11 cellular contexts compared by ENCODE assay signal in genomic region chr2:74204436-74204835, GRCh38. TPM values are rescaled to one million over a fixed set of nuclear protein-coding genes. Genes with fewer than 3 reads are reported as not detected.
DNase-seq lines count a peak whose midpoint lies in the region; ATAC-seq and TF ChIP-seq lines count a peak whose summit lies in the region.
"Had no signal": no experiment of that assay in that cellular context is flagged by ENCODE, and none has a peak within 500 bp of the region (broad histone marks: within the 10 kb centered on the region; RNA-seq: fewer than 3 reads in every experiment).

No MANE protein-coding gene starts in this region.

- peaks cover 99% of the 10 kb centered on the region for H3K79me2 ChIP-seq in mammary epithelial cell (ENCODE audit: insufficient read depth, low read length)

- no peaks in the 10 kb centered on the region for H3K9me3 ChIP-seq in mammary epithelial cell (replicated peaks; ENCODE audit: insufficient read depth, low read length)
- H3K9me3 ChIP-seq in T-helper 17 cell (ENCODE audit: control insufficient read depth, low read length, poor library complexity, severe bottlenecking) = no peaks in the 10 kb centered on the region

- peaks cover 27% of the 10 kb centered on the region for H3K36me3 ChIP-seq in mammary epithelial cell (ENCODE audit: insufficient read depth, low read length)

- intact Hi-C loops in MCF 10A (cut with micrococcal nuclease) = no loop called here
- intact Hi-C loops in mammary epithelial cell (cut with micrococcal nuclease) = no loop called here

- H3K27me3 ChIP-seq in mammary epithelial cell (ENCODE audit: insufficient read depth, low read length) = no peaks in the 10 kb centered on the region

- TF ChIP-seq CTCF in MCF 10A (IDR thresholded peaks at IDR 0.05; ENCODE audit: unreplicated experiment) = no peak
- TF ChIP-seq CTCF in mammary epithelial cell (conservative IDR thresholded peaks at IDR 0.05 in 1 of 2, IDR thresholded peaks at IDR 0.05 in 1 of 2; ENCODE audit: extremely low read depth in 1 of 2, insufficient read depth in 1 of 2, low read depth in 1 of 2, low read length in 2 of 2) = no peak
- no peak for TF ChIP-seq CTCF in type B pancreatic cell (conservative IDR thresholded peaks at IDR 0.05)

- peaks cover 75% of the 10 kb centered on the region for H3K36me3 Mint-ChIP-seq in MCF 10A (ENCODE audit: insufficient read depth, unreplicated experiment)
- no peaks in the 10 kb centered on the region for H3K36me3 Mint-ChIP-seq in T-helper 17 cell (ENCODE audit: low read depth)
- peaks cover 14% of the 10 kb centered on the region for H3K36me3 Mint-ChIP-seq in type B pancreatic cell
- H3K36me3 Mint-ChIP-seq in stimulated activated naive B cell treated with anti-CD40 and anti-IgM and Interleukin-4, amounts not matched to agents 10 μg/mL and 1 μg/mL and 100 μg/mL, for 72 hours = peaks cover 37 to 58% of the 10 kb centered on the region in 2 donors

- no peak overlapping the region for H2AFZ ChIP-seq in mammary epithelial cell (ENCODE audit: low read depth, low read length)

- BruUV-seq in MCF 10A (replicated peaks; lab: Mats Ljungman, UMichigan) = no TSS peak
- BruUV-seq in mammary epithelial cell (replicated peaks; lab: Mats Ljungman, UMichigan) = no TSS peak

- CTCF ChIA-PET in MCF 10A (lab: Yijun Ruan, JAX) (interaction anchor here (0.6 to 1.9 kb wide), 2 partner anchors 25 to 130 kb away, joined by 3 to 7 read pairs; no protein-coding TSS in a partner anchor), mammary epithelial cell (lab: Charles Lee; ENCODE audit: low non-redundant PET) (no interaction called here)

- no peak for ATAC-seq in T-helper 17 cell
- ATAC-seq in stimulated activated naive B cell treated with anti-CD40 and anti-IgM and Interleukin-4, amounts not matched to agents 10 μg/mL and 1 μg/mL and 100 μg/mL, for 72 hours (replicated peaks) = no peak

- no peak for DNase-seq in MCF 10A (ENCODE audit: unreplicated experiment)
- no peak for DNase-seq in mammary epithelial cell
- no peak for DNase-seq in T-helper 17 cell
- no peak for DNase-seq in epithelial cell of prostate (ENCODE audit: low read depth, low spot score)
- DNase-seq in type B pancreatic cell (ENCODE audit: extremely low spot score, unreplicated experiment) = no peak
- no peak for DNase-seq in DMS 273 treated with DMSO at 0.1 percent for 48 hours (lab: John Stamatoyannopoulos, UW)
- DNase-seq in stimulated activated naive B cell treated with anti-CD40 and anti-IgM and Interleukin-4, amounts not matched to agents 10 μg/mL and 1 μg/mL and 100 μg/mL, for 72 hours = no peak
- no peak for DNase-seq in NCI-H2029 treated with DMSO at 0.1 percent for 48 hours (lab: John Stamatoyannopoulos, UW)
- DNase-seq: AML-193, nephron progenitor cell, PC-3 had no signal

- POLR2A ChIA-PET in MCF 10A (lab: Yijun Ruan, JAX) = interaction anchor here (1.1 to 3.0 kb wide), 6 partner anchors 12 to 238 kb away, joined by 3 to 40 read pairs (median 5); partner anchors contain the start of gene MOB1A

- H3K27ac ChIP-seq in mammary epithelial cell (ENCODE audit: insufficient read depth, low read depth, low read length) = no peak overlapping the region
- peak overlapping the region; percentile 55 for H3K27ac ChIP-seq in epithelial cell of prostate

- peaks cover 32% of the 10 kb centered on the region for H3K4me1 ChIP-seq in mammary epithelial cell (ENCODE audit: insufficient read depth, low read length)

- H3K4me3 Mint-ChIP-seq in MCF 10A (ENCODE audit: unreplicated experiment) (peak overlapping the region; percentile 41), T-helper 17 cell (no peak overlapping the region), type B pancreatic cell (peak overlapping the region; percentile 21)
- H3K4me3 Mint-ChIP-seq in stimulated activated naive B cell treated with anti-CD40 and anti-IgM and Interleukin-4, amounts not matched to agents 10 μg/mL and 1 μg/mL and 100 μg/mL, for 72 hours = peak overlapping the region in 1 of 2 donors; percentile 16
- H3K4me3 Mint-ChIP-seq: nephron progenitor cell had no signal

- H3K27ac Mint-ChIP-seq in MCF 10A (ENCODE audit: low read depth, unreplicated experiment) = peak overlapping the region; percentile 75
- peak overlapping the region; percentile 95 for H3K27ac Mint-ChIP-seq in T-helper 17 cell
- H3K27ac Mint-ChIP-seq in type B pancreatic cell = peak overlapping the region; percentile 46
- no peak overlapping the region for H3K27ac Mint-ChIP-seq in stimulated activated naive B cell treated with anti-CD40 and anti-IgM and Interleukin-4, amounts not matched to agents 10 μg/mL and 1 μg/mL and 100 μg/mL, for 72 hours

- dilution Hi-C loops in mammary epithelial cell (cut with HindIII; ENCODE audit: low sequenced_read_pairs) = no loop called here

- H3K9me3 Mint-ChIP-seq in MCF 10A (ENCODE audit: unreplicated experiment) = no peaks in the 10 kb centered on the region
- no peaks in the 10 kb centered on the region for H3K9me3 Mint-ChIP-seq in type B pancreatic cell
- no peaks in the 10 kb centered on the region for H3K9me3 Mint-ChIP-seq in stimulated activated naive B cell treated with anti-CD40 and anti-IgM and Interleukin-4, amounts not matched to agents 10 μg/mL and 1 μg/mL and 100 μg/mL, for 72 hours
- H3K9me3 Mint-ChIP-seq: nephron progenitor cell had no signal

- no peak overlapping the region for H3K4me3 ChIP-seq in mammary epithelial cell (replicated peaks in 1 of 3; ENCODE audit: insufficient read depth in 1 of 3, low read depth in 2 of 3, low read length in 3 of 3)

- no peak overlapping the region for H3K4me2 ChIP-seq in mammary epithelial cell (ENCODE audit: insufficient read depth, low read depth, low read length)

- in situ Hi-C loops in mammary epithelial cell (cut with MboI; ENCODE audit: low sequenced_read_pairs in 2 of 2) = no loop called here

- no peak overlapping the region for H3K9ac ChIP-seq in mammary epithelial cell (ENCODE audit: insufficient read depth, low read length)

- H3K27me3 Mint-ChIP-seq in MCF 10A (ENCODE audit: insufficient read depth, unreplicated experiment) (no peaks in the 10 kb centered on the region), T-helper 17 cell (no peaks in the 10 kb centered on the region), type B pancreatic cell (no peaks in the 10 kb centered on the region)
- H3K27me3 Mint-ChIP-seq in stimulated activated naive B cell treated with anti-CD40 and anti-IgM and Interleukin-4, amounts not matched to agents 10 μg/mL and 1 μg/mL and 100 μg/mL, for 72 hours = no peaks in the 10 kb centered on the region

- WGBS in mammary epithelial cell (ENCODE audit: low coverage, missing lambda C conversion rate) = 97% methylated on average over 3 of the region's 3 CpGs

- peaks cover 18% of the 10 kb centered on the region for H4K20me1 ChIP-seq in mammary epithelial cell (ENCODE audit: insufficient read depth, low read length)

- H3K4me1 Mint-ChIP-seq in MCF 10A (ENCODE audit: insufficient read depth, unreplicated experiment) (peaks cover 47% of the 10 kb centered on the region), T-helper 17 cell (peaks cover 39% of the 10 kb centered on the region), type B pancreatic cell (ENCODE audit: unreplicated experiment) (peaks cover 28% of the 10 kb centered on the region)
- H3K4me1 Mint-ChIP-seq in stimulated activated naive B cell treated with anti-CD40 and anti-IgM and Interleukin-4, amounts not matched to agents 10 μg/mL and 1 μg/mL and 100 μg/mL, for 72 hours = peaks cover 36 to 56% of the 10 kb centered on the region in 2 donors

RNA-seq across cellular contexts. Expression of gene MTHFD2, which starts 6.0 kb away (rescaled TPM):
- total RNA-seq in MCF 10A (2022) (387 and 470 TPM in 2 replicates), mammary epithelial cell (100 to 1,000 TPM; 302 to 350 TPM), T-helper 17 cell (10 to 100 TPM; 30.8 to 47.5 TPM), type B pancreatic cell (ENCODE audit: low replicate concordance) (73.5 and 85.9 TPM in 2 replicates)
- 187 TPM for polyA plus RNA-seq in mammary epithelial cell
- polyA minus RNA-seq in mammary epithelial cell = 119 TPM

RNA-seq across cellular contexts. Expression of gene MOB1A, which starts 25.8 kb away (rescaled TPM):
- total RNA-seq in MCF 10A (2022) (92.6 and 97.5 TPM in 2 replicates), mammary epithelial cell (100 to 1,000 TPM; 104 to 125 TPM), T-helper 17 cell (100 to 1,000 TPM; 138 to 183 TPM), type B pancreatic cell (ENCODE audit: low replicate concordance) (95.4 and 108 TPM in 2 replicates)
- 36.6 TPM for polyA plus RNA-seq in mammary epithelial cell
- 123 TPM for polyA minus RNA-seq in mammary epithelial cell

RNA-seq across cellular contexts. Expression of gene BOLA3, which starts 56.7 kb away (rescaled TPM):
- total RNA-seq in MCF 10A (2022) = 72.5 and 83.8 TPM in 2 replicates
- total RNA-seq in mammary epithelial cell = 10 to 100 TPM; 20.5 to 80.6 TPM
- 67.2 TPM for polyA plus RNA-seq in mammary epithelial cell
- not detected for polyA minus RNA-seq in mammary epithelial cell
- total RNA-seq in T-helper 17 cell = 10 to 100 TPM; 15.5 to 23.3 TPM
- total RNA-seq in type B pancreatic cell (ENCODE audit: low replicate concordance) = 35.6 and 54.3 TPM in 2 replicates
